Comparison of ENCODE assay signal across 9 cellular contexts in the genomic region with DNA sequence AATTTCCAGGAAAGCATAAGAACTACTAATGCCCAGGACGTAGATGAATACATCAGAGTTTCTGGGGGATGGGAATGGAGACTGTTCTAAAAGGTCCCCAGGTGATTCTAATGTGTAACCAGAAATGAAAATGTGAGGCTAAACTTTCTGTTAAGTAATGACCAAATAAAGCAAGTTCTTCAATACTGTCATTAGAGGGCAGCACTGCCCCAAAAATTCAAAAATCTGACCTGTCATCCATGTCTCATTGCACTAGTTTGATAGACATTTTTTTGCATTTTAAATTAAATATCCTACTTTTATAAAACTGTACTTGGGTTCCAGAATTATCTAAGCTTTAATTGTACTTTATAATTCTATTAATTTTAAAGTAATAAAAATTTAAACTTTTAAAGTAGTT.
A peak's percentile ranks its signal among the peaks of the same experiment; 100 is the strongest.
DNase-seq lines count a peak whose midpoint lies in the region; ATAC-seq and TF ChIP-seq lines count a peak whose summit lies in the region.
"Had no signal": no experiment of that assay in that cellular context is flagged by ENCODE, and none has a peak within 500 bp of the region (broad histone marks: within the 10 kb centered on the region; RNA-seq: fewer than 3 reads in every experiment).

No MANE protein-coding gene starts in this region.

- H3K27me3 ChIP-seq in heart left ventricle, result peaks cover 0 to 6% (median 0%) of the 10 kb centered on the region in 9 donors
- no peaks in the 10 kb centered on the region for H3K27me3 ChIP-seq in uterus

- WGBS in heart left ventricle, 4 donors, result 0 to 1% (median 1%) methylated on average over 1 of the region's 1 CpG

- intact Hi-C loops in heart left ventricle (cut with DNase I) (loop anchor here (2.0 to 10.0 kb wide), 9 partner anchors 90 to 345 kb away; no protein-coding TSS in a partner anchor), cardiac septum (cut with DNase I) (loop anchor here (2.0 to 10.0 kb wide), 3 partner anchors 217 to 345 kb away; partner anchors contain the start of gene VGLL2), uterus (cut with DNase I; ENCODE audit: low total_unique reads) (no loop called here)

- H3K4me3 ChIP-seq in heart left ventricle (no peak overlapping the region), fibroblast of villous mesenchyme (ENCODE audit: low read depth, low read length) (no peak overlapping the region), uterus (no peak overlapping the region)

- no peak overlapping the region for H3K27ac ChIP-seq in heart left ventricle
- no peak overlapping the region for H3K27ac ChIP-seq in uterus
- H3K27ac ChIP-seq: epithelial cell of prostate had no signal

- H3K36me3 ChIP-seq in heart left ventricle (no peaks in the 10 kb centered on the region), uterus (no peaks in the 10 kb centered on the region)

- ATAC-seq in heart left ventricle (no peak), GM21737 (IDR thresholded peaks at IDR 0.05; ENCODE audit: unreplicated experiment) (peak; percentile 67)
- no peak for ATAC-seq in stimulated activated naive CD8-positive, alpha-beta T cell treated with anti-CD3 and anti-CD28 coated beads, Interleukin-15, Interleukin-2, amounts not matched to agents 100 U/mL and 50 U/mL, for 24 hours

- DNase-seq in heart left ventricle (peak in 2 of 5 donors; percentile 6 to 18), cardiac septum (ENCODE audit: low spot score) (no peak), LHCN-M2 (ENCODE audit: low read depth) (peak; percentile 61), SHP77 treated with DMSO at 0.1 percent for 48 hours (lab: John Stamatoyannopoulos, UW) (peak; percentile 3), fibroblast of villous mesenchyme (ENCODE audit: low read depth) (peak; percentile 28), uterus (no peak)
- DNase-seq in stimulated activated naive CD8-positive, alpha-beta T cell treated with anti-CD3 and anti-CD28 coated beads, Interleukin-15, Interleukin-2, amounts not matched to agents 100 U/mL and 50 U/mL, for 24 hours, result peak; percentile 11

- H3K9me3 ChIP-seq in heart left ventricle (no peaks in the 10 kb centered on the region), uterus (no peaks in the 10 kb centered on the region)

- no peaks in the 10 kb centered on the region for H3K4me1 ChIP-seq in heart left ventricle
- H3K4me1 ChIP-seq in uterus, result no peaks in the 10 kb centered on the region

- peak; percentile 41 to 67 (median 54) for TF ChIP-seq CTCF in heart left ventricle (IDR thresholded peaks at IDR 0.05)
- TF ChIP-seq CTCF in fibroblast of villous mesenchyme (IDR thresholded peaks at IDR 0.05; ENCODE audit: insufficient read depth, low read depth, low read length), result peak; percentile 57
- peak in 1 of 4 experiments; percentile 15 for TF ChIP-seq CTCF in uterus (IDR thresholded peaks at IDR 0.05)

- TF ChIP-seq POLR2A in heart left ventricle (IDR thresholded peaks at IDR 0.05) (no peak), uterus (IDR thresholded peaks at IDR 0.05) (no peak)

Comparison
In these comparisons a context has a peak if more than half of its experiments do, and no peak if none do; other contexts are left out.
1. DNase-seq: peak in LHCN-M2 (single experiment), SHP77 treated with DMSO at 0.1 percent for 48 hours (single experiment), fibroblast of villous mesenchyme (single experiment) and stimulated activated naive CD8-positive, alpha-beta T cell treated with anti-CD3 and anti-CD28 coated beads, Interleukin-15, Interleukin-2, amounts not matched to agents 100 U/mL and 50 U/mL, for 24 hours (single experiment); none in cardiac septum (single experiment) and uterus (0 of 2).